ENCODE assay signal across 8 cellular contexts in the genomic region with DNA sequence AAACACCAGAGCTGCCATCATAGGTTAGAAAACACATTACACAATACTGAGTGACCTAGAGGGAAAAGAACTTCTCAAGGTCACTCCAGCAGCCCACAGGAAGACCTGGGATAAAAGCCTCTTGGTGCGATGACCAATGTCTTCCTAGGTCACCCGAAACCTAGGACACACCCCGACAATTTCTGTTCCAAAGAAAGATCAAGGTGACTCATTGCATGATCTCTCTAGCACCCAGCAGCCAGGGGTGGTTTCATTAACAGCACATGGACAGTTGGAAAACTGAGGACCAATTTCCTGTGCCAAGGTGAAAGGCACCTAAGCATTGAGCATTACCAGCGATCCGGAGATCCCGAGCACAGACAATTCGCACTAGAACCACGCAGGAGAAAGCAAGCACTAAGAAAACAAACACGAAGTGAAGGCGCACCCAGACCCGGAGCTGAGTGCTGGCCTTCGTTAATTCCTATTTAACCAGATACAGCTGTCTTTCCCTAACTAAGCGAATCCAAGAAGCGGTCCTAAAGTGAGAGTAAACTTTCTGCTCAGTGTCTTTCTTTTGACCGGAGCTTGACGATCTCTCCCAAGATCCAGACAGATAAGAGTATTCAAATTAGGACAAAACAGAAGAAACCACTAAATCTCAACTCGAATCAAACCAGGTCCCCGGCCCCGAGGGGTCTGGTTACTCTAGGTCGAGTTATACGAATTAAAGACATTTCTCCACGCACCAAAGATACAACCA. TPM values are rescaled to one million over a fixed set of nuclear protein-coding genes. Genes with fewer than 3 reads are reported as not detected.
DNase-seq lines count a peak whose midpoint lies in the region; ATAC-seq and TF ChIP-seq lines count a peak whose summit lies in the region.

No MANE protein-coding gene starts in this region.

- H3K9me3 ChIP-seq in suprapubic skin, result no peaks in the 10 kb centered on the region

- H3K27ac ChIP-seq in suprapubic skin, result peak overlapping the region; percentile 62

- no peaks in the 10 kb centered on the region for H3K36me3 ChIP-seq in suprapubic skin

- peaks cover 24% of the 10 kb centered on the region for H3K27me3 ChIP-seq in suprapubic skin

- WGBS in suprapubic skin, result 2% methylated on average over 22 of the region's 22 CpGs

- peak overlapping the region; percentile 92 to 99 (median 97) for H3K4me3 Mint-ChIP-seq in brain

- H3K4me1 Mint-ChIP-seq in brain, result peaks cover 38% of the 10 kb centered on the region

- H3K27ac Mint-ChIP-seq in brain, result peak overlapping the region; percentile 43 to 88 (median 68)

- H3K27me3 Mint-ChIP-seq in brain, result peaks cover 40% of the 10 kb centered on the region

- ATAC-seq in HG02763 (IDR thresholded peaks at IDR 0.05; ENCODE audit: unreplicated experiment), result no peak

- DNase-seq in EH (ENCODE audit: low read depth) (peak; percentile 47), HPDE6-E6E7 (ENCODE audit: extremely low spot score) (peak; percentile 31), left kidney (ENCODE audit: low read depth, low spot score) (peak; percentile 52), suprapubic skin (ENCODE audit: low spot score in 2 of 2) (no peak), NCI-H146 (lab: John Stamatoyannopoulos, UW) (no peak), NCI-H526 treated with DMSO at 0.1 percent for 48 hours (lab: John Stamatoyannopoulos, UW) (no peak)

- no peak for TF ChIP-seq EP300 in suprapubic skin (IDR thresholded peaks at IDR 0.05)

- H3K36me3 Mint-ChIP-seq in brain, result no peaks in the 10 kb centered on the region

- no peak for TF ChIP-seq POLR2A in suprapubic skin (IDR thresholded peaks at IDR 0.05)

- peak overlapping the region; percentile 66 for H3K4me3 ChIP-seq in suprapubic skin

- TF ChIP-seq CTCF in brain (conservative IDR thresholded peaks at IDR 0.05) (no peak), suprapubic skin (IDR thresholded peaks at IDR 0.05) (no peak)

- peaks cover 35% of the 10 kb centered on the region for H3K4me1 ChIP-seq in suprapubic skin

- H3K9me3 Mint-ChIP-seq in brain, result no peaks in the 10 kb centered on the region

RNA-seq across cellular contexts. Expression of a gene that starts 1.4 kb away (rescaled TPM):
- 1.1 TPM for polyA plus RNA-seq in brain (ENCODE audit: insufficient read depth, low read depth, low replicate concordance)
- 10 to 100 TPM in 2 of 4 donors, 1 to 10 TPM in 2; 7.6 to 14.5 (median 10.7) TPM for total RNA-seq in suprapubic skin

Comparison
In these comparisons a context has a peak if more than half of its experiments do, and no peak if none do; other contexts are left out.
1. DNase-seq: peak in EH (single experiment), HPDE6-E6E7 (single experiment) and left kidney (single experiment); none in suprapubic skin (0 of 2), NCI-H146 (single experiment) and NCI-H526 treated with DMSO at 0.1 percent for 48 hours (single experiment).